In the genomic region with DNA sequence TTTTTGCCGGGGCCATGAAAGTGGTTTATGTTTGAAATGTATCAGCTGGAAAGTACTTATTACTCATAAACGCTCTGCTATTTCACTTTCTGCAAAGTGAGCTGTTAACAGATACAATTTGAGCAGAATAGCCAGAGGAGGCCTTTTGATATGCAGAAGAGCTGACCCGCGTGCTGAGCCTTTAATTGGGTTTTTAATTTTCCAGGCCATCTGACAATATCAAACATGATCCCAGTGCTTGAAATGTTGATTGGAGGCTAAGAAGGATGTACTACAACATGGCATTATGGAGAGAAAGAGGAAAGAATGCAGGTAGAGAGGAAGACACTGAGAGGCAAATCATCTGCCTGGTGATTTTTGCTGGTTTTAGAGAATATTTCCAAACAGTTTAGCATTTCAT, we compare ENCODE assay signal across 1 cellular context.
TF ChIP-seq lines count a peak whose summit lies in the region.

No MANE protein-coding gene starts in this region.

TF ChIP-seq in GM23338, 12 proteins besides CTCF, POLR2A, EP300 and RAD21 (continued from another document):
- TF ChIP-seq, protein P1, sequence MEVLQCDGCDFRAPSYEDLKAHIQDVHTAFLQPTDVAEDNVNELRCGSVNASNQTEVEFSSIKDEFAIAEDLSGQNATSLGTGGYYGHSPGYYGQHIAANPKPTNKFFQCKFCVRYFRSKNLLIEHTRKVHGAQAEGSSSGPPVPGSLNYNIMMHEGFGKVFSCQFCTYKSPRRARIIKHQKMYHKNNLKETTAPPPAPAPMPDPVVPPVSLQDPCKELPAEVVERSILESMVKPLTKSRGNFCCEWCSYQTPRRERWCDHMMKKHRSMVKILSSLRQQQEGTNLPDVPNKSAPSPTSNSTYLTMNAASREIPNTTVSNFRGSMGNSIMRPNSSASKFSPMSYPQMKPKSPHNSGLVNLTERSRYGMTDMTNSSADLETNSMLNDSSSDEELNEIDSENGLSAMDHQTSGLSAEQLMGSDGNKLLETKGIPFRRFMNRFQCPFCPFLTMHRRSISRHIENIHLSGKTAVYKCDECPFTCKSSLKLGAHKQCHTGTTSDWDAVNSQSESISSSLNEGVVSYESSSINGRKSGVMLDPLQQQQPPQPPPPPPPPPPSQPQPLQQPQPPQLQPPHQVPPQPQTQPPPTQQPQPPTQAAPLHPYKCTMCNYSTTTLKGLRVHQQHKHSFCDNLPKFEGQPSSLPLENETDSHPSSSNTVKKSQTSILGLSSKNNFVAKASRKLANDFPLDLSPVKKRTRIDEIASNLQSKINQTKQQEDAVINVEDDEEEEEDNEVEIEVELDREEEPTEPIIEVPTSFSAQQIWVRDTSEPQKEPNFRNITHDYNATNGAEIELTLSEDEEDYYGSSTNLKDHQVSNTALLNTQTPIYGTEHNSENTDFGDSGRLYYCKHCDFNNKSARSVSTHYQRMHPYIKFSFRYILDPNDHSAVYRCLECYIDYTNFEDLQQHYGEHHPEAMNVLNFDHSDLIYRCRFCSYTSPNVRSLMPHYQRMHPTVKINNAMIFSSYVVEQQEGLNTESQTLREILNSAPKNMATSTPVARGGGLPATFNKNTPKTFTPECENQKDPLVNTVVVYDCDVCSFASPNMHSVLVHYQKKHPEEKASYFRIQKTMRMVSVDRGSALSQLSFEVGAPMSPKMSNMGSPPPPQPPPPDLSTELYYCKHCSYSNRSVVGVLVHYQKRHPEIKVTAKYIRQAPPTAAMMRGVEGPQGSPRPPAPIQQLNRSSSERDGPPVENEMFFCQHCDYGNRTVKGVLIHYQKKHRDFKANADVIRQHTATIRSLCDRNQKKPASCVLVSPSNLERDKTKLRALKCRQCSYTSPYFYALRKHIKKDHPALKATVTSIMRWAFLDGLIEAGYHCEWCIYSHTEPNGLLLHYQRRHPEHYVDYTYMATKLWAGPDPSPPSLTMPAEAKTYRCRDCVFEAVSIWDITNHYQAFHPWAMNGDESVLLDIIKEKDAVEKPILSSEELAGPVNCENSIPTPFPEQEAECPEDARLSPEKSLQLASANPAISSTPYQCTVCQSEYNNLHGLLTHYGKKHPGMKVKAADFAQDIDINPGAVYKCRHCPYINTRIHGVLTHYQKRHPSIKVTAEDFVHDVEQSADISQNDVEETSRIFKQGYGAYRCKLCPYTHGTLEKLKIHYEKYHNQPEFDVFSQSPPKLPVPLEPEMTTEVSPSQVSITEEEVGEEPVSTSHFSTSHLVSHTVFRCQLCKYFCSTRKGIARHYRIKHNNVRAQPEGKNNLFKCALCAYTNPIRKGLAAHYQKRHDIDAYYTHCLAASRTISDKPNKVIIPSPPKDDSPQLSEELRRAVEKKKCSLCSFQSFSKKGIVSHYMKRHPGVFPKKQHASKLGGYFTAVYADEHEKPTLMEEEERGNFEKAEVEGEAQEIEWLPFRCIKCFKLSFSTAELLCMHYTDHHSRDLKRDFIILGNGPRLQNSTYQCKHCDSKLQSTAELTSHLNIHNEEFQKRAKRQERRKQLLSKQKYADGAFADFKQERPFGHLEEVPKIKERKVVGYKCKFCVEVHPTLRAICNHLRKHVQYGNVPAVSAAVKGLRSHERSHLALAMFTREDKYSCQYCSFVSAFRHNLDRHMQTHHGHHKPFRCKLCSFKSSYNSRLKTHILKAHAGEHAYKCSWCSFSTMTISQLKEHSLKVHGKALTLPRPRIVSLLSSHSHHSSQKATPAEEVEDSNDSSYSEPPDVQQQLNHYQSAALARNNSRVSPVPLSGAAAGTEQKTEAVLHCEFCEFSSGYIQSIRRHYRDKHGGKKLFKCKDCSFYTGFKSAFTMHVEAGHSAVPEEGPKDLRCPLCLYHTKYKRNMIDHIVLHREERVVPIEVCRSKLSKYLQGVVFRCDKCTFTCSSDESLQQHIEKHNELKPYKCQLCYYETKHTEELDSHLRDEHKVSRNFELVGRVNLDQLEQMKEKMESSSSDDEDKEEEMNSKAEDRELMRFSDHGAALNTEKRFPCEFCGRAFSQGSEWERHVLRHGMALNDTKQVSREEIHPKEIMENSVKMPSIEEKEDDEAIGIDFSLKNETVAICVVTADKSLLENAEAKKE (CRISPR knock-in tag; IDR thresholded peaks at IDR 0.05), result no peak
- TF ChIP-seq, protein P2, sequence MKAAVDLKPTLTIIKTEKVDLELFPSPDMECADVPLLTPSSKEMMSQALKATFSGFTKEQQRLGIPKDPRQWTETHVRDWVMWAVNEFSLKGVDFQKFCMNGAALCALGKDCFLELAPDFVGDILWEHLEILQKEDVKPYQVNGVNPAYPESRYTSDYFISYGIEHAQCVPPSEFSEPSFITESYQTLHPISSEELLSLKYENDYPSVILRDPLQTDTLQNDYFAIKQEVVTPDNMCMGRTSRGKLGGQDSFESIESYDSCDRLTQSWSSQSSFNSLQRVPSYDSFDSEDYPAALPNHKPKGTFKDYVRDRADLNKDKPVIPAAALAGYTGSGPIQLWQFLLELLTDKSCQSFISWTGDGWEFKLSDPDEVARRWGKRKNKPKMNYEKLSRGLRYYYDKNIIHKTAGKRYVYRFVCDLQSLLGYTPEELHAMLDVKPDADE (IDR thresholded peaks at IDR 0.05), result no peak
- TF ChIP-seq, protein P3, sequence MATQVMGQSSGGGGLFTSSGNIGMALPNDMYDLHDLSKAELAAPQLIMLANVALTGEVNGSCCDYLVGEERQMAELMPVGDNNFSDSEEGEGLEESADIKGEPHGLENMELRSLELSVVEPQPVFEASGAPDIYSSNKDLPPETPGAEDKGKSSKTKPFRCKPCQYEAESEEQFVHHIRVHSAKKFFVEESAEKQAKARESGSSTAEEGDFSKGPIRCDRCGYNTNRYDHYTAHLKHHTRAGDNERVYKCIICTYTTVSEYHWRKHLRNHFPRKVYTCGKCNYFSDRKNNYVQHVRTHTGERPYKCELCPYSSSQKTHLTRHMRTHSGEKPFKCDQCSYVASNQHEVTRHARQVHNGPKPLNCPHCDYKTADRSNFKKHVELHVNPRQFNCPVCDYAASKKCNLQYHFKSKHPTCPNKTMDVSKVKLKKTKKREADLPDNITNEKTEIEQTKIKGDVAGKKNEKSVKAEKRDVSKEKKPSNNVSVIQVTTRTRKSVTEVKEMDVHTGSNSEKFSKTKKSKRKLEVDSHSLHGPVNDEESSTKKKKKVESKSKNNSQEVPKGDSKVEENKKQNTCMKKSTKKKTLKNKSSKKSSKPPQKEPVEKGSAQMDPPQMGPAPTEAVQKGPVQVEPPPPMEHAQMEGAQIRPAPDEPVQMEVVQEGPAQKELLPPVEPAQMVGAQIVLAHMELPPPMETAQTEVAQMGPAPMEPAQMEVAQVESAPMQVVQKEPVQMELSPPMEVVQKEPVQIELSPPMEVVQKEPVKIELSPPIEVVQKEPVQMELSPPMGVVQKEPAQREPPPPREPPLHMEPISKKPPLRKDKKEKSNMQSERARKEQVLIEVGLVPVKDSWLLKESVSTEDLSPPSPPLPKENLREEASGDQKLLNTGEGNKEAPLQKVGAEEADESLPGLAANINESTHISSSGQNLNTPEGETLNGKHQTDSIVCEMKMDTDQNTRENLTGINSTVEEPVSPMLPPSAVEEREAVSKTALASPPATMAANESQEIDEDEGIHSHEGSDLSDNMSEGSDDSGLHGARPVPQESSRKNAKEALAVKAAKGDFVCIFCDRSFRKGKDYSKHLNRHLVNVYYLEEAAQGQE (IDR thresholded peaks at IDR 0.05; ENCODE audit: unreplicated experiment), result no peak
- no peak for TF ChIP-seq EZH2phosphoT487 (IDR thresholded peaks at IDR 0.05; ENCODE audit: unreplicated experiment)
- TF ChIP-seq NANOG (IDR thresholded peaks at IDR 0.05; ENCODE audit: borderline replicate concordance), result no peak
- TF ChIP-seq ZNF114 (CRISPR knock-in tag; IDR thresholded peaks at IDR 0.05), result no peak
- TF ChIP-seq CREB1 (CRISPR knock-in tag; IDR thresholded peaks at IDR 0.05; ENCODE audit: low read depth), result no peak
